ENCODE assay signal across 1 cellular context in the genomic region with DNA sequence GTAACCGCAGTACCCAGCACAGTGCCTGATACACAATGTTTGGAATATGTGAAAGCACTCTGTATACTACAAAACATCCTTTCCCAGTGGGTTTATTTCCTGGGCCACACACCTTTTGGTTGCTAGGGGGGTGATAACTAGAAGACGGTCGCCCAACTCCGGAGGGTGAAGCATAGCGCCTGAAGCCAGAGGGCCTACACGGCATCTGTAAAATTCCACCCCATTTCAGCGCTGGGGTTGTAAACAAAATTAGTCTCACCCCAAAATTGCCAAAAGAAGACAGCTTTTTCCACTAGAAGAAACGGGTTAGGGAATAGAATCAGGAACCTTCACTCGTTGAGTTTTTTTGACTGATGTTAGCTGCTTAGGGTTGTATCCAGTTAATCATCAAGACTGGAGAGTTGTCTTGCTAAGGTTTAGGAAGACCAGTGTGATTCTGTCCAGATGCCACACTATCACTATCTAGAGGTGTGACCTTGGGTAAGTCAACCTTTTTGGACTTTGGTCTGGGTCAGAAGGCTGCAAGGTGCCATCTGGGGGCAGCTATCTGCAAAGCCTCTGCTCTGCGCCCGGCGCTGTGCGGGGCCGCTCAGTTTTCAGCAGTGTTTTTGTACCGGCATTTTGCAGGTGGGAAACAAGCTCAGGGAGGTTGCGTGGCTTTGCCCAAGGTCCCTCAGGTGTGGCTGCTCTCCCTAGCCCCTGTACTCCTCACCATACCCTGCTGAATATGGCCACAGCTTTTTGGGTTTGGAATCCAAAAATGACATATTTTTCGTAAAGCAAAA.
TF ChIP-seq lines count a peak whose summit lies in the region.

No MANE protein-coding gene starts in this region.

TF ChIP-seq in H1, 55 proteins besides CTCF, POLR2A, EP300 and RAD21:
- TF ChIP-seq EZH2 (IDR thresholded peaks at IDR 0.05; ENCODE audit: low read depth, low read length, severe bottlenecking) (no peak), RXRA (IDR thresholded peaks at IDR 0.05; ENCODE audit: insufficient read depth, low read depth, low read length) (no peak), CHD1 (IDR thresholded peaks at IDR 0.05; ENCODE audit: low read depth, low read length) (no peak), CBX5 (IDR thresholded peaks at IDR 0.05; ENCODE audit: low read depth, low read length) (no peak), ZNF274 (IDR thresholded peaks at IDR 0.05; ENCODE audit: borderline replicate concordance, extremely low read depth, low read length) (no peak), HDAC2 (IDR thresholded peaks at IDR 0.05; ENCODE audit: borderline replicate concordance in 1 of 2, low read depth in 2 of 2, low read length in 2 of 2) (no peak), SIX5 (IDR thresholded peaks at IDR 0.05; ENCODE audit: low read depth, low read length) (no peak), RNF2 (IDR thresholded peaks at IDR 0.05; ENCODE audit: borderline replicate concordance, low read depth, low read length, missing control alignments, poor library complexity, severe bottlenecking) (no peak), TAF1 (IDR thresholded peaks at IDR 0.05; ENCODE audit: low read depth, low read length) (no peak)
TF ChIP-seq in H1: peak in this region for 0.
